In the genomic region with DNA sequence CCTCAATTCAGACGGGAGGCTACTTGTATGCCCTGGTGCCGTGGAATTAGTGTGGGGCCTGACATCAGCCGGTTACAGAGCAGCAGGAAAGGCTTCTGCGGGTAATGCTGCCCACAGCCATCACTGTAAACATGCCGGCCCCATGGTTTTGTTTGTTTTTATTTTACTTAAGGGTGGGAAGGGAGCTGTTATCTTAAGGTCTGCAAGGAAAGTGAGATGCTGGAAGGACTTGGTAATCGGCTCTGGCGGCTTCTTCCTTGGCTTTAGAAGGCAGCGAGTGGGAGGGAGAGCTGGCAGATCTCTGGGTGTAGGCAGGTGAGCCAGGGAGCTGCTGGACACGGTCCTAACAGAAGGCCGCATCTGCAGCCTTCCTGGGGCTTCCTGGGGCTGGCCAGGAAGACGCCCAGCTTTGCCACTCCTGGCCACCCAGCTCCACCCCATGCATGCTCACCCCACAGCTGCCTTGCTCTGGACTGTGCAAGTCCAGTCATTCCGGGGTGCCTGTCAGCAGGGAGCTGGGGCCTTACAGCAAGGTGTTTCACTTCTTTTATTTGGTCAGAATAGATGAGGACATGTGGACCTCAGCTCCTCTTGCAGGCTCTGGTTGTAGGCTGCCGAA, we compare ENCODE assay signal across 14 cellular contexts. TPM values are rescaled to one million over a fixed set of nuclear protein-coding genes. Genes with fewer than 3 reads are reported as not detected.
DNase-seq lines count a peak whose midpoint lies in the region; ATAC-seq, FAIRE-seq and TF ChIP-seq lines count a peak whose summit lies in the region.
"Had no signal": no experiment of that assay in that cellular context is flagged by ENCODE, and none has a peak within 500 bp of the region (broad histone marks: within the 10 kb centered on the region; RNA-seq: fewer than 3 reads in every experiment).

No MANE protein-coding gene starts in this region.

- CTCF ChIA-PET in Caco-2 (lab: Charles Lee) = no interaction called here

- POLR2A ChIA-PET in Caco-2 (lab: Charles Lee) = no interaction called here

- H3K27me3 Mint-ChIP-seq in CD4-positive, CD25-positive, alpha-beta regulatory T cell = no peaks in the 10 kb centered on the region
- H3K27me3 Mint-ChIP-seq in Caco-2 (ENCODE audit: insufficient read depth, unreplicated experiment) = no peaks in the 10 kb centered on the region

- no TSS peak for BruUV-seq in Caco-2 (replicated peaks; lab: Mats Ljungman, UMichigan)

- peaks cover 13% of the 10 kb centered on the region for H3K36me3 ChIP-seq in CD4-positive, CD25-positive, alpha-beta regulatory T cell (ENCODE audit: control insufficient read depth, insufficient read depth, low read length)
- H3K36me3 ChIP-seq in Caco-2 (ENCODE audit: control insufficient read depth, insufficient read depth, low read length) = no peaks in the 10 kb centered on the region
- H3K36me3 ChIP-seq: tibial artery had no signal

- H3K4me1 ChIP-seq in CD4-positive, CD25-positive, alpha-beta regulatory T cell (ENCODE audit: control insufficient read depth, insufficient read depth, low read length, poor library complexity, severe bottlenecking) = peaks cover 16% of the 10 kb centered on the region
- no peaks in the 10 kb centered on the region for H3K4me1 ChIP-seq in Caco-2

- H3K4me3 ChIP-seq in CD4-positive, CD25-positive, alpha-beta regulatory T cell (ENCODE audit: low read depth, low read length) = no peak overlapping the region
- H3K4me3 ChIP-seq in Caco-2 (ENCODE audit: low read depth, low read length) = no peak overlapping the region
- H3K4me3 ChIP-seq: tibial artery had no signal

- intact Hi-C loops in Right ventricle myocardium superior (cut with DNase I) = no loop called here
- intact Hi-C loops in Caco-2 (cut with micrococcal nuclease; ENCODE audit: unreplicated experiment) = no loop called here

- no peaks in the 10 kb centered on the region for H3K9me3 ChIP-seq in CD4-positive, CD25-positive, alpha-beta regulatory T cell (ENCODE audit: control insufficient read depth in 2 of 2, low read length in 2 of 2)
- no peaks in the 10 kb centered on the region for H3K9me3 ChIP-seq in Caco-2
- H3K9me3 ChIP-seq: tibial artery had no signal

- peaks cover 0 to 28% (median 16%) of the 10 kb centered on the region in 4 donors for H3K4me1 Mint-ChIP-seq in CD4-positive, CD25-positive, alpha-beta regulatory T cell
- H3K4me1 Mint-ChIP-seq in Caco-2 (ENCODE audit: low read depth, unreplicated experiment) = no peaks in the 10 kb centered on the region

- DNase-seq in CD4-positive, CD25-positive, alpha-beta regulatory T cell = no peak
- DNase-seq in H4 (ENCODE audit: low spot score) (peak; percentile 63), amniotic epithelial cell (ENCODE audit: low read depth) (peak; percentile 33), mesenteric fat pad (ENCODE audit: low spot score) (peak; percentile 59), HuH-7.5 (ENCODE audit: low spot score) (no peak), Right ventricle myocardium superior (no peak), frontal cortex (ENCODE audit: low spot score in 2 of 2) (no peak), Caco-2 (no peak)
- DNase-seq: NCI-H510A treated with DMSO at 0.1 percent for 48 hours; nucleus accumbens; stimulated activated CD4-positive, alpha-beta T cell treated with anti-CD3 and anti-CD28 coated beads, Interleukin-4, amount 100 ng/mL, for 1 hour; tibial artery had no signal

- H3K36me3 Mint-ChIP-seq in CD4-positive, CD25-positive, alpha-beta regulatory T cell = peaks cover 34% of the 10 kb centered on the region
- H3K36me3 Mint-ChIP-seq in Caco-2 (ENCODE audit: insufficient read depth, unreplicated experiment) = no peaks in the 10 kb centered on the region

- no peak for FAIRE-seq in frontal cortex (lab: Jason Lieb, UNC)
- FAIRE-seq: endometrium, GM18507 had no signal

- ATAC-seq in CD4-positive, CD25-positive, alpha-beta regulatory T cell (ENCODE audit: low read depth in 2 of 2) = no peak
- no peak for ATAC-seq in Right ventricle myocardium superior (ENCODE audit: poor library complexity)

- no peaks in the 10 kb centered on the region for H3K9me3 Mint-ChIP-seq in CD4-positive, CD25-positive, alpha-beta regulatory T cell
- no peaks in the 10 kb centered on the region for H3K9me3 Mint-ChIP-seq in Caco-2 (ENCODE audit: unreplicated experiment)

- H3K27ac ChIP-seq in CD4-positive, CD25-positive, alpha-beta regulatory T cell (ENCODE audit: insufficient read depth, low read length, poor library complexity, severe bottlenecking) = peak overlapping the region; percentile 35
- H3K27ac ChIP-seq: tibial artery had no signal

- H3K4me3 Mint-ChIP-seq in CD4-positive, CD25-positive, alpha-beta regulatory T cell = peak overlapping the region in 1 of 4 donors; percentile 64
- H3K4me3 Mint-ChIP-seq in Caco-2 (ENCODE audit: unreplicated experiment) = no peak overlapping the region

- no peaks in the 10 kb centered on the region for H3K27me3 ChIP-seq in CD4-positive, CD25-positive, alpha-beta regulatory T cell (ENCODE audit: control insufficient read depth, insufficient read depth, low read length)
- no peaks in the 10 kb centered on the region for H3K27me3 ChIP-seq in Caco-2 (replicated peaks; ENCODE audit: control insufficient read depth, insufficient read depth, low read length)
- H3K27me3 ChIP-seq: tibial artery had no signal

- no peak for TF ChIP-seq CTCF in Caco-2 (IDR thresholded peaks at IDR 0.05; ENCODE audit: insufficient read depth in 1 of 2, low read depth in 1 of 2, low read length in 1 of 2, severe bottlenecking in 1 of 2, unreplicated experiment in 1 of 2)

- H3K27ac Mint-ChIP-seq in CD4-positive, CD25-positive, alpha-beta regulatory T cell = peak overlapping the region in 2 of 3 donors; percentile 65 to 82
- H3K27ac Mint-ChIP-seq in Caco-2 (ENCODE audit: unreplicated experiment) = no peak overlapping the region

RNA-seq across cellular contexts. Expression of a gene that starts 54.1 kb away (rescaled TPM):
- 62.5 TPM for total RNA-seq in CD4-positive, CD25-positive, alpha-beta regulatory T cell
- polyA plus RNA-seq in CD4-positive, CD25-positive, alpha-beta regulatory T cell = 1 to 10 TPM; 2.9 to 8.6 (median 5.7) TPM
- total RNA-seq in H4 (2014; rRNA removed; shearing (Covaris generic)) = 8.1 and 16.9 TPM in 2 replicates
- total RNA-seq in mesenteric fat pad = 99.8 TPM
- 45.0 TPM for total RNA-seq in Right ventricle myocardium superior
- 9.4 TPM for total RNA-seq in frontal cortex
- 41.5 and 43.0 TPM in 2 replicates for total RNA-seq in Caco-2 (2022)

Comparison
In these comparisons a context has a peak if more than half of its experiments do, and no peak if none do; other contexts are left out.
1. DNase-seq: peak in H4 (single experiment), amniotic epithelial cell (single experiment) and mesenteric fat pad (single experiment); none in CD4-positive, CD25-positive, alpha-beta regulatory T cell (0 of 3), HuH-7.5 (single experiment), Right ventricle myocardium superior (single experiment), frontal cortex (0 of 2) and Caco-2 (0 of 2).